ENCODE assay signal across 22 cellular contexts in the genomic region with DNA sequence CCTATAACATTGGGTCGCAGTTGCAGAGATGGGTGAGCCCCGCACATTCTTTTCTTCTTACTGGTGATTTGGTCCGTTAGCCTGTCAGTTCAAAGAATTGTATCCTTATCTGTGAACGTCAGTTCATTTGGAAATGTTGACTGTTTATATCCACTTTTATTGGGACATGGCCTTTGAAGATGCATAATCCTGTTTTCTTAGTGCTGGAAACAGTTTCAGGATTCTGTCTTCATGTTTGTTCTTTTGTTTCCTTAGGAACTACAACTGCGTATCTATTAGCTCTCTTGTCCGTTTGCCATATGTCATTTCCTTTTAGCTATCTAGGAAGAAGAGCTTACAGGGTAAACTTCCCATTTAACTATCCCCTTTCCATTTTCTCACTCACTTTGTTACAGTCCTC. TPM values are rescaled to one million over a fixed set of nuclear protein-coding genes. Genes with fewer than 3 reads are reported as not detected.
"Had no signal": no experiment of that assay in that cellular context is flagged by ENCODE, and none has a peak within 500 bp of the region (broad histone marks: within the 10 kb centered on the region; RNA-seq: fewer than 3 reads in every experiment).

No MANE protein-coding gene starts in this region.

- H3K27me3 Mint-ChIP-seq: activated naive CD4-positive, alpha-beta T cell treated with anti-CD3 and anti-CD28 coated beads, Interleukin-2, amount 50 U/mL, for 24 hours had no signal

- H3K36me3 ChIP-seq: ascending aorta, left lung, ovary, right lobe of liver, suprapubic skin had no signal

- H3K27me3 ChIP-seq: ascending aorta, left lung, ovary, right lobe of liver, suprapubic skin had no signal

- H3K27ac ChIP-seq: ascending aorta, epithelial cell of prostate, left lung, ovary, right lobe of liver, suprapubic skin had no signal

- H3K27ac Mint-ChIP-seq: activated naive CD4-positive, alpha-beta T cell treated with anti-CD3 and anti-CD28 coated beads, Interleukin-2, amount 50 U/mL, for 24 hours; activated T-cell treated with anti-CD3 and anti-CD28 coated beads, Interleukin-2, amount 50 U/mL, for 72 hours; naive B cell; stimulated activated naive CD8-positive, alpha-beta T cell treated with anti-CD3 and anti-CD28 coated beads, Interleukin-15, amount 100 ng/mL, for 72 hours; T-helper 1 cell treated with Interleukin-12 subunit alpha and Interleukin-12 subunit beta and Interleukin-4 antibody, amounts not matched to agents 30 μg/mL and 1 μg/mL, for 36 hours had no signal

- H3K4me1 Mint-ChIP-seq: naive B cell had no signal

- H3K4me1 ChIP-seq: ascending aorta, left lung, right lobe of liver had no signal

- ATAC-seq: activated T-cell treated with anti-CD3 and anti-CD28 coated beads, Interleukin-2, amount 50 U/mL, for 72 hours; left lung; mucosa of descending colon; right lobe of liver; stimulated activated naive CD8-positive, alpha-beta T cell treated with anti-CD3 and anti-CD28 coated beads, Interleukin-15, amount 100 ng/mL, for 72 hours had no signal

- H3K4me3 Mint-ChIP-seq: activated naive CD4-positive, alpha-beta T cell treated with anti-CD3 and anti-CD28 coated beads, Interleukin-2, amount 50 U/mL, for 24 hours; activated T-cell treated with anti-CD3 and anti-CD28 coated beads, Interleukin-2, amount 50 U/mL, for 72 hours; naive B cell; stimulated activated naive CD8-positive, alpha-beta T cell treated with anti-CD3 and anti-CD28 coated beads, Interleukin-15, amount 100 ng/mL, for 72 hours; T-helper 1 cell treated with Interleukin-12 subunit alpha and Interleukin-12 subunit beta and Interleukin-4 antibody, amounts not matched to agents 30 μg/mL and 1 μg/mL, for 36 hours had no signal

- H3K9me3 ChIP-seq: mucosa of descending colon, ovary, right lobe of liver had no signal

- DNase-seq: activated CD4-positive, alpha-beta T cell treated with anti-CD3 and anti-CD28 coated beads, Interleukin-2, amount 50 U/mL, for 4 hours; activated gamma-delta T cell; activated T-cell treated with anti-CD3 and anti-CD28 coated beads, Interleukin-2, amount 50 U/mL, for 72 hours; cortex of kidney; effector memory CD4-positive, alpha-beta T cell; foreskin melanocyte; glutamatergic neuron; left lung; mucosa of descending colon; naive B cell; ovary; small intestine; stimulated activated CD4-positive, alpha-beta T cell treated with anti-CD3 and anti-CD28 coated beads, Interleukin-4, amount 100 ng/mL, for 1 hour; stimulated activated naive CD8-positive, alpha-beta T cell treated with anti-CD3 and anti-CD28 coated beads, Interleukin-15, amount 100 ng/mL, for 72 hours had no signal

- H3K9me3 Mint-ChIP-seq: activated naive CD4-positive, alpha-beta T cell treated with anti-CD3 and anti-CD28 coated beads, Interleukin-2, amount 50 U/mL, for 24 hours had no signal

- H3K4me3 ChIP-seq: ascending aorta, left lung, mucosa of descending colon, ovary, right lobe of liver, suprapubic skin had no signal

RNA-seq across cellular contexts. Expression of a gene that starts 35.0 kb away (rescaled TPM):
- total RNA-seq: activated CD8-positive, alpha-beta memory T cell treated with anti-CD3 and anti-CD28 coated beads for 36 hours; activated T-cell treated with anti-CD3 and anti-CD28 coated beads, Interleukin-2, amount 50 U/mL, for 72 hours; ascending aorta; kidney epithelial cell; left lung; mucosa of descending colon; right lobe of liver had no signal
